ENCODE assay signal across 1 cellular context in the genomic region with DNA sequence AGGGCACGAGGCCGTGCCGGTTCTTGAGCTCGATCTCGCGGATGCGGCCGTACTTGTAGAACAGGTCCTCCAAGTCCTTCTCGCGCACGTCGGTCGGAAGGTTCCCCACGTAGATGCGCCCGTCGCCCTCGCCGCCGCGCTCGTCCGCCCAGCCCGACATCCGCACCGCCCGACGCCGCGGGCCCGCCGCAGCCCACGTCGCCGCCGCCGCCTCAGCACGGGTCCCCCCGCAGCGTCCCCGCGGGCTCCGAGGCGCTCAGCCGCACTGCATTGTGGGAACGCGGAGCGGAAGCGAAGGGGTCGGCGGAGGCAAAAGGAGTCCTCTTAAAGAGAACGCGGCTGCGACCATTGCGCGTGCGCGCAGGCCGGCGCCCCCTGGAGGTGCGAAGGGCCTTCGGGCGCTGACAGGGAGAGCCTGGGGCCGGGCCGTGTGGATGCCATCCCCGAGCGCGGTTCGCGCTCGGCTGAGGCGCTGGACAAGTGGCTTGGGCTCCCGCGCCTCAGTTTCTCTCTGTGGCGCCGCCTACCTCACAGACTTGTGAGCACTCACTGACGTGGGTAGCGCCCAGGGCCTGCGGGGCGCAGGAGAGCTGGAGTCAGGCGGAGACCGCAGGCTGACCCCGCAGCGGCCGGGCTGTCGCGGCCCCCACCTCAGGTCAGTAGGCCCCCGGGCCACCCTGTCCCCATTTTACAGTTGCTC.
A peak's percentile ranks its signal among the peaks of the same experiment; 100 is the strongest.
TF ChIP-seq lines count a peak whose summit lies in the region.

A gene with protein sequence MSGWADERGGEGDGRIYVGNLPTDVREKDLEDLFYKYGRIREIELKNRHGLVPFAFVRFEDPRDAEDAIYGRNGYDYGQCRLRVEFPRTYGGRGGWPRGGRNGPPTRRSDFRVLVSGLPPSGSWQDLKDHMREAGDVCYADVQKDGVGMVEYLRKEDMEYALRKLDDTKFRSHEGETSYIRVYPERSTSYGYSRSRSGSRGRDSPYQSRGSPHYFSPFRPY (minus strand): TSS at position 299 of the 700 bp plus-strand sequence. CDS start 139 bp downstream, at position 160.

TF ChIP-seq in HepG2, 621 proteins besides CTCF, POLR2A, EP300 and RAD21 (continued from another document and continues in another):
- TF ChIP-seq, protein P1, sequence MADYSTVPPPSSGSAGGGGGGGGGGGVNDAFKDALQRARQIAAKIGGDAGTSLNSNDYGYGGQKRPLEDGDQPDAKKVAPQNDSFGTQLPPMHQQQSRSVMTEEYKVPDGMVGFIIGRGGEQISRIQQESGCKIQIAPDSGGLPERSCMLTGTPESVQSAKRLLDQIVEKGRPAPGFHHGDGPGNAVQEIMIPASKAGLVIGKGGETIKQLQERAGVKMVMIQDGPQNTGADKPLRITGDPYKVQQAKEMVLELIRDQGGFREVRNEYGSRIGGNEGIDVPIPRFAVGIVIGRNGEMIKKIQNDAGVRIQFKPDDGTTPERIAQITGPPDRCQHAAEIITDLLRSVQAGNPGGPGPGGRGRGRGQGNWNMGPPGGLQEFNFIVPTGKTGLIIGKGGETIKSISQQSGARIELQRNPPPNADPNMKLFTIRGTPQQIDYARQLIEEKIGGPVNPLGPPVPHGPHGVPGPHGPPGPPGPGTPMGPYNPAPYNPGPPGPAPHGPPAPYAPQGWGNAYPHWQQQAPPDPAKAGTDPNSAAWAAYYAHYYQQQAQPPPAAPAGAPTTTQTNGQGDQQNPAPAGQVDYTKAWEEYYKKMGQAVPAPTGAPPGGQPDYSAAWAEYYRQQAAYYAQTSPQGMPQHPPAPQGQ (CRISPR knock-in tag; IDR thresholded peaks at IDR 0.05; ENCODE audit: borderline replicate concordance): no peak
- TF ChIP-seq RFXAP (CRISPR knock-in tag; IDR thresholded peaks at IDR 0.05; ENCODE audit: borderline replicate concordance) (no peak), BORCS8-MEF2B (CRISPR knock-in tag; IDR thresholded peaks at IDR 0.05) (0 out of 2 replicates have a peak, but pooled peaks have one; percentile 29), ZNF230 (CRISPR knock-in tag; IDR thresholded peaks at IDR 0.05) (peak; percentile 3; the same call in 1 of the 2 replicates), RAD51 (IDR thresholded peaks at IDR 0.05; ENCODE audit: borderline replicate concordance) (no peak), ZNF234 (CRISPR knock-in tag; conservative IDR thresholded peaks at IDR 0.05) (no peak), ZNF496 (CRISPR knock-in tag; IDR thresholded peaks at IDR 0.05; ENCODE audit: insufficient replicate concordance) (no peak), NR2F1 (CRISPR knock-in tag; IDR thresholded peaks at IDR 0.05) (0 out of 4 replicates have a peak, but pooled peaks of 1 of the 2 experiments have one; percentile 8), MATR3 (CRISPR knock-in tag; IDR thresholded peaks at IDR 0.05) (no peak), HDAC1 (CRISPR knock-in tag; IDR thresholded peaks at IDR 0.05) (peak; percentile 69; the same call in 1 of the 2 replicates), AGO2 (optimal IDR thresholded peaks at IDR 0.05; ENCODE audit: low read depth, low read length) (no peak), FOXA1 (IDR thresholded peaks at IDR 0.05) (no peak), FOXA1 (CRISPR knock-in tag; IDR thresholded peaks at IDR 0.05) (no peak), NPAS2 (CRISPR knock-in tag; IDR thresholded peaks at IDR 0.05; ENCODE audit: borderline replicate concordance) (no peak), KLF13 (CRISPR knock-in tag; IDR thresholded peaks at IDR 0.05) (no peak), MZF1 (CRISPR knock-in tag; IDR thresholded peaks at IDR 0.05; ENCODE audit: borderline replicate concordance) (no peak), THYN1 (CRISPR knock-in tag; IDR thresholded peaks at IDR 0.05; ENCODE audit: borderline replicate concordance, low read depth) (no peak), SETDB1 (CRISPR knock-in tag; IDR thresholded peaks at IDR 0.05; ENCODE audit: borderline replicate concordance) (no peak), SOX13 (IDR thresholded peaks at IDR 0.05) (no peak), SOX13 (CRISPR knock-in tag; conservative IDR thresholded peaks at IDR 0.05 in 1 of 2, IDR thresholded peaks at IDR 0.05 in 1 of 2) (no peak; a peak in 1 of 4 replicates), ZNF142 (CRISPR knock-in tag; IDR thresholded peaks at IDR 0.05) (no peak; the same call in 1 of the 2 replicates), TEAD2 (CRISPR knock-in tag; IDR thresholded peaks at IDR 0.05) (no peak), ZBTB49 (CRISPR knock-in tag; IDR thresholded peaks at IDR 0.05; ENCODE audit: borderline replicate concordance) (no peak), ZNF460 (CRISPR knock-in tag; IDR thresholded peaks at IDR 0.05; ENCODE audit: borderline replicate concordance) (no peak; the same call in 1 of the 2 replicates), ZNF552 (CRISPR knock-in tag; IDR thresholded peaks at IDR 0.05; ENCODE audit: borderline replicate concordance) (no peak), ZNF605 (CRISPR knock-in tag; IDR thresholded peaks at IDR 0.05) (peak; percentile 93), DMTF1 (CRISPR knock-in tag; IDR thresholded peaks at IDR 0.05) (no peak), RERE (CRISPR knock-in tag; IDR thresholded peaks at IDR 0.05; ENCODE audit: low read depth) (0 out of 2 replicates have a peak, but pooled peaks have one; percentile 9)
- TF ChIP-seq, protein P2, sequence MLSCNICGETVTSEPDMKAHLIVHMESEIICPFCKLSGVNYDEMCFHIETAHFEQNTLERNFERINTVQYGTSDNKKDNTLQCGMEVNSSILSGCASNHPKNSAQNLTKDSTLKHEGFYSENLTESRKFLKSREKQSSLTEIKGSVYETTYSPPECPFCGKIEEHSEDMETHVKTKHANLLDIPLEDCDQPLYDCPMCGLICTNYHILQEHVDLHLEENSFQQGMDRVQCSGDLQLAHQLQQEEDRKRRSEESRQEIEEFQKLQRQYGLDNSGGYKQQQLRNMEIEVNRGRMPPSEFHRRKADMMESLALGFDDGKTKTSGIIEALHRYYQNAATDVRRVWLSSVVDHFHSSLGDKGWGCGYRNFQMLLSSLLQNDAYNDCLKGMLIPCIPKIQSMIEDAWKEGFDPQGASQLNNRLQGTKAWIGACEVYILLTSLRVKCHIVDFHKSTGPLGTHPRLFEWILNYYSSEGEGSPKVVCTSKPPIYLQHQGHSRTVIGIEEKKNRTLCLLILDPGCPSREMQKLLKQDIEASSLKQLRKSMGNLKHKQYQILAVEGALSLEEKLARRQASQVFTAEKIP (CRISPR knock-in tag; IDR thresholded peaks at IDR 0.05; ENCODE audit: borderline replicate concordance): no peak
- TF ChIP-seq, protein P3, sequence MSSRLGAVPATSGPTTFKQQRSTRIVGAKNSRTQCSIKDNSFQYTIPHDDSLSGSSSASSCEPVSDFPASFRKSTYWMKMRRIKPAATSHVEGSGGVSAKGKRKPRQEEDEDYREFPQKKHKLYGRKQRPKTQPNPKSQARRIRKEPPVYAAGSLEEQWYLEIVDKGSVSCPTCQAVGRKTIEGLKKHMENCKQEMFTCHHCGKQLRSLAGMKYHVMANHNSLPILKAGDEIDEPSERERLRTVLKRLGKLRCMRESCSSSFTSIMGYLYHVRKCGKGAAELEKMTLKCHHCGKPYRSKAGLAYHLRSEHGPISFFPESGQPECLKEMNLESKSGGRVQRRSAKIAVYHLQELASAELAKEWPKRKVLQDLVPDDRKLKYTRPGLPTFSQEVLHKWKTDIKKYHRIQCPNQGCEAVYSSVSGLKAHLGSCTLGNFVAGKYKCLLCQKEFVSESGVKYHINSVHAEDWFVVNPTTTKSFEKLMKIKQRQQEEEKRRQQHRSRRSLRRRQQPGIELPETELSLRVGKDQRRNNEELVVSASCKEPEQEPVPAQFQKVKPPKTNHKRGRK (CRISPR knock-in tag; IDR thresholded peaks at IDR 0.05): no peak
